ENCODE assay signal across 11 cellular contexts in genomic region chr13:40115456-40115855, GRCh38.
A peak's percentile ranks its signal among the peaks of the same experiment; 100 is the strongest.
DNase-seq lines count a peak whose midpoint lies in the region; ATAC-seq, FAIRE-seq and TF ChIP-seq lines count a peak whose summit lies in the region.
"Had no signal": no experiment of that assay in that cellular context is flagged by ENCODE, and none has a peak within 500 bp of the region (broad histone marks: within the 10 kb centered on the region; RNA-seq: fewer than 3 reads in every experiment).

No MANE protein-coding gene starts in this region.

- no peak for TF ChIP-seq CTCF in esophagus muscularis mucosa (IDR thresholded peaks at IDR 0.05)
- TF ChIP-seq CTCF in ovary (IDR thresholded peaks at IDR 0.05), result no peak
- no peak for TF ChIP-seq CTCF in CD4-positive, alpha-beta T cell (IDR thresholded peaks at IDR 0.05)

- peaks cover 0 to 5% (median 2%) of the 10 kb centered on the region in 8 donors for H3K9me3 Mint-ChIP-seq in CD4-positive, alpha-beta memory T cell
- no peaks in the 10 kb centered on the region for H3K9me3 Mint-ChIP-seq in CD4-positive, alpha-beta T cell

- no peaks in the 10 kb centered on the region for H3K27me3 ChIP-seq in CD4-positive, alpha-beta memory T cell (ENCODE audit: insufficient read depth, low read length)
- H3K27me3 ChIP-seq in esophagus muscularis mucosa (no peaks in the 10 kb centered on the region), ovary (no peaks in the 10 kb centered on the region)
- no peaks in the 10 kb centered on the region for H3K27me3 ChIP-seq in CD4-positive, alpha-beta T cell (ENCODE audit: control insufficient read depth, insufficient read depth, low read length)

- no peak overlapping the region for H3K27ac ChIP-seq in CD4-positive, alpha-beta memory T cell (ENCODE audit: low read depth, low read length)
- peak overlapping the region; percentile 23 to 52 (median 39) for H3K27ac ChIP-seq in esophagus muscularis mucosa (replicated peaks in 1 of 4)
- peak overlapping the region; percentile 36 to 66 for H3K27ac ChIP-seq in ovary
- no peak overlapping the region for H3K27ac ChIP-seq in CD4-positive, alpha-beta T cell (ENCODE audit: low read depth, low read length)
- H3K27ac ChIP-seq: KMS-11 had no signal

- no peaks in the 10 kb centered on the region for H3K36me3 Mint-ChIP-seq in CD4-positive, alpha-beta memory T cell
- H3K36me3 Mint-ChIP-seq in CD4-positive, alpha-beta T cell (ENCODE audit: low read depth), result no peaks in the 10 kb centered on the region

- no peaks in the 10 kb centered on the region for H3K36me3 ChIP-seq in CD4-positive, alpha-beta memory T cell (ENCODE audit: insufficient read depth, low read length)
- H3K36me3 ChIP-seq in esophagus muscularis mucosa, result no peaks in the 10 kb centered on the region
- H3K36me3 ChIP-seq in ovary, result no peaks in the 10 kb centered on the region

- no peak for DNase-seq in CD4-positive, alpha-beta memory T cell
- DNase-seq in SK-MEL-5 (ENCODE audit: low read depth, low spot score) (peak; percentile 26), esophagus muscularis mucosa (ENCODE audit: extremely low spot score) (no peak), ovary (no peak), GM12892 (ENCODE audit: insufficient read length) (no peak)
- DNase-seq in stimulated activated CD4-positive, alpha-beta T cell treated with anti-CD3 and anti-CD28 coated beads, Interleukin-15, amount 100 ng/mL, for 24 hours, result no peak
- no peak for DNase-seq in CD4-positive, alpha-beta T cell
- DNase-seq: NCI-H510A had no signal

- intact Hi-C loops in CD4-positive, alpha-beta memory T cell (cut with micrococcal nuclease), result no loop called here
- intact Hi-C loops in esophagus muscularis mucosa (cut with DNase I), result no loop called here
- intact Hi-C loops in ovary (cut with DNase I), result no loop called here
- intact Hi-C loops in CD4-positive, alpha-beta T cell (cut with DNase I, micrococcal nuclease), result no loop called here

- peaks cover 13% of the 10 kb centered on the region for H3K4me1 ChIP-seq in CD4-positive, alpha-beta memory T cell (ENCODE audit: insufficient read depth, low read length)
- H3K4me1 ChIP-seq in esophagus muscularis mucosa (peaks cover 0 to 26% (median 14%) of the 10 kb centered on the region in 4 donors), ovary (ENCODE audit: insufficient read depth) (peaks cover 3% of the 10 kb centered on the region)

- in situ Hi-C loops in SK-MEL-5 (cut with HindIII; ENCODE audit: low pct_unique_long_range_greater_than_20kb, low sequenced_read_pairs), result no loop called here

- no peak for ATAC-seq in CD4-positive, alpha-beta T cell (ENCODE audit: poor library complexity)
- ATAC-seq in GM21526 (IDR thresholded peaks at IDR 0.05; ENCODE audit: low FRiP score, unreplicated experiment), result no peak

- WGBS in esophagus muscularis mucosa, result 80% methylated on average over 2 of the region's 2 CpGs
- 22 to 50% (median 29%) methylated on average over 2 of the region's 2 CpGs for WGBS in ovary, 3 donors

- no peak overlapping the region for H3K4me3 ChIP-seq in CD4-positive, alpha-beta memory T cell (ENCODE audit: low read length in 2 of 2)
- H3K4me3 ChIP-seq in esophagus muscularis mucosa (no peak overlapping the region), ovary (no peak overlapping the region)

- H3K4me3 Mint-ChIP-seq in CD4-positive, alpha-beta memory T cell, result peak overlapping the region in 2 of 8 donors; percentile 37 to 52
- H3K4me3 Mint-ChIP-seq in CD4-positive, alpha-beta T cell, result no peak overlapping the region

- POLR2A ChIA-PET in CD4-positive, alpha-beta memory T cell (lab: Charles Lee; ENCODE audit: partially characterized antibody), result interaction anchor here (0.7 to 1.0 kb wide), 2 partner anchors 9 to 549 kb away, joined by 3 to 4 read pairs; no protein-coding TSS in a partner anchor
- POLR2A ChIA-PET in CD4-positive, alpha-beta T cell (lab: Charles Lee), result no interaction called here

- CTCF ChIA-PET in CD4-positive, alpha-beta memory T cell (lab: Charles Lee; ENCODE audit: partially characterized antibody), result interaction anchor here (1.6 kb wide), 1 partner anchor 91 kb away, joined by 7 read pairs; no protein-coding TSS in a partner anchor
- CTCF ChIA-PET in CD4-positive, alpha-beta T cell (lab: Charles Lee), result no interaction called here

- no peak for FAIRE-seq in GM12892 (lab: Jason Lieb, UNC)
- FAIRE-seq: D721Med had no signal

- H3K9me3 ChIP-seq in CD4-positive, alpha-beta memory T cell (ENCODE audit: control insufficient read depth in 1 of 2, low read length in 2 of 2), result no peaks in the 10 kb centered on the region
- H3K9me3 ChIP-seq in esophagus muscularis mucosa, result peaks cover 0 to 6% (median 0%) of the 10 kb centered on the region in 4 donors
- no peaks in the 10 kb centered on the region for H3K9me3 ChIP-seq in ovary
- no peaks in the 10 kb centered on the region for H3K9me3 ChIP-seq in CD4-positive, alpha-beta T cell (ENCODE audit: control insufficient read depth, low read length)

- TF ChIP-seq POLR2A in esophagus muscularis mucosa (IDR thresholded peaks at IDR 0.05; ENCODE audit: low read depth) (no peak), ovary (IDR thresholded peaks at IDR 0.05) (no peak), GM12892 (IDR thresholded peaks at IDR 0.05; ENCODE audit: low read depth, low read length) (no peak)

- TF ChIP-seq EP300 in esophagus muscularis mucosa (IDR thresholded peaks at IDR 0.05) (no peak), ovary (IDR thresholded peaks at IDR 0.05) (no peak)

- peaks cover 11 to 17% (median 14%) of the 10 kb centered on the region in 4 donors for H3K4me1 Mint-ChIP-seq in CD4-positive, alpha-beta memory T cell
- H3K4me1 Mint-ChIP-seq in CD4-positive, alpha-beta T cell (ENCODE audit: low read depth), result peaks cover 16% of the 10 kb centered on the region

- peak overlapping the region; percentile 9 to 92 (median 70) for H3K27ac Mint-ChIP-seq in CD4-positive, alpha-beta memory T cell
- H3K27ac Mint-ChIP-seq in CD4-positive, alpha-beta T cell, result no peak overlapping the region

- H3K27me3 Mint-ChIP-seq in CD4-positive, alpha-beta memory T cell, result no peaks in the 10 kb centered on the region
- no peaks in the 10 kb centered on the region for H3K27me3 Mint-ChIP-seq in CD4-positive, alpha-beta T cell

Comparison
In these comparisons a context has a peak if more than half of its experiments do, and no peak if none do; other contexts are left out.
1. H3K27ac ChIP-seq: peak in esophagus muscularis mucosa (4 of 4) and ovary (2 of 2); none in CD4-positive, alpha-beta memory T cell (single experiment) and CD4-positive, alpha-beta T cell (single experiment).